Comparison of ENCODE assay signal across 1 cellular context in the genomic region with DNA sequence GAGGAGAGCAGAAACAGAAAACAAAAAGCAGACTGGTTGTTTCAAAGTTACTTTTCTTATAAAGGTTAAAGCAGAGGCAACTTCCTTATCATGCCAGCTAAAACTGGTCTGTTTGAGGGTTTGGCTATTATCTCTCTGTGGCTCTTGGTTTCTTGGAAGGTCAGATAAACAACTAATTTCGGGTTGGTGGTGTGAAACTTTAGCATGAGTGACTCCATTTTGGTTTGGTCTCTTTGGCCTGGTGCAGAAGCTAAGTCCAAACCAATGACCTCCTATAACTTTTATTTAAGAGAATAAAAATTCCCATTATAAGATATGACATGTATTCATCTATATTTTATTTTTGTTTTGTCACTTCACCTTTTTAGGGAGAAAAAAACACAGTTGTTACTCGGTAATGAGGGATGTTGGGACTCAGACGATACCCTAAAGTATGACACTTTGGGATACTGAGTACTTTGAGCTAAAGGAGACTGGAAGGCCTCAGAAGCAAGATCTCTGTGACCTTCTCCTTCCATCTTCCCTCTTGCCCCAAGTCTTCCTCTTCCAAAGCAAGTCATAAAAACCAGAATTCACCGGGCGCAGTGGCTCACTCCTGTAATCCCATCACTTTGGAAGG.
TF ChIP-seq lines count a peak whose summit lies in the region.

No MANE protein-coding gene starts in this region.

TF ChIP-seq in K562, 482 proteins besides CTCF, POLR2A, EP300 and RAD21 (continued from another document and continues in another):
- TF ChIP-seq, protein P1, sequence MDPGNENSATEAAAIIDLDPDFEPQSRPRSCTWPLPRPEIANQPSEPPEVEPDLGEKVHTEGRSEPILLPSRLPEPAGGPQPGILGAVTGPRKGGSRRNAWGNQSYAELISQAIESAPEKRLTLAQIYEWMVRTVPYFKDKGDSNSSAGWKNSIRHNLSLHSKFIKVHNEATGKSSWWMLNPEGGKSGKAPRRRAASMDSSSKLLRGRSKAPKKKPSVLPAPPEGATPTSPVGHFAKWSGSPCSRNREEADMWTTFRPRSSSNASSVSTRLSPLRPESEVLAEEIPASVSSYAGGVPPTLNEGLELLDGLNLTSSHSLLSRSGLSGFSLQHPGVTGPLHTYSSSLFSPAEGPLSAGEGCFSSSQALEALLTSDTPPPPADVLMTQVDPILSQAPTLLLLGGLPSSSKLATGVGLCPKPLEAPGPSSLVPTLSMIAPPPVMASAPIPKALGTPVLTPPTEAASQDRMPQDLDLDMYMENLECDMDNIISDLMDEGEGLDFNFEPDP (CRISPR knock-in tag; IDR thresholded peaks at IDR 0.05) = peak; percentile 97
- TF ChIP-seq, protein P2, sequence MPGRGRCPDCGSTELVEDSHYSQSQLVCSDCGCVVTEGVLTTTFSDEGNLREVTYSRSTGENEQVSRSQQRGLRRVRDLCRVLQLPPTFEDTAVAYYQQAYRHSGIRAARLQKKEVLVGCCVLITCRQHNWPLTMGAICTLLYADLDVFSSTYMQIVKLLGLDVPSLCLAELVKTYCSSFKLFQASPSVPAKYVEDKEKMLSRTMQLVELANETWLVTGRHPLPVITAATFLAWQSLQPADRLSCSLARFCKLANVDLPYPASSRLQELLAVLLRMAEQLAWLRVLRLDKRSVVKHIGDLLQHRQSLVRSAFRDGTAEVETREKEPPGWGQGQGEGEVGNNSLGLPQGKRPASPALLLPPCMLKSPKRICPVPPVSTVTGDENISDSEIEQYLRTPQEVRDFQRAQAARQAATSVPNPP (IDR thresholded peaks at IDR 0.05; ENCODE audit: borderline replicate concordance, insufficient read depth, insufficient read length) = no peak
- TF ChIP-seq, protein P3, sequence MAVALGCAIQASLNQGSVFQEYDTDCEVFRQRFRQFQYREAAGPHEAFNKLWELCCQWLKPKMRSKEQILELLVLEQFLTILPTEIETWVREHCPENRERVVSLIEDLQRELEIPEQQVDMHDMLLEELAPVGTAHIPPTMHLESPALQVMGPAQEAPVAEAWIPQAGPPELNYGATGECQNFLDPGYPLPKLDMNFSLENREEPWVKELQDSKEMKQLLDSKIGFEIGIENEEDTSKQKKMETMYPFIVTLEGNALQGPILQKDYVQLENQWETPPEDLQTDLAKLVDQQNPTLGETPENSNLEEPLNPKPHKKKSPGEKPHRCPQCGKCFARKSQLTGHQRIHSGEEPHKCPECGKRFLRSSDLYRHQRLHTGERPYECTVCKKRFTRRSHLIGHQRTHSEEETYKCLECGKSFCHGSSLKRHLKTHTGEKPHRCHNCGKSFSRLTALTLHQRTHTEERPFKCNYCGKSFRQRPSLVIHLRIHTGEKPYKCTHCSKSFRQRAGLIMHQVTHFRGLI (CRISPR knock-in tag; IDR thresholded peaks at IDR 0.05) = peak; percentile 97
- TF ChIP-seq PCBP2 (IDR thresholded peaks at IDR 0.05; ENCODE audit: low read depth, low read length, poor library complexity, severe bottlenecking) (no peak), ZNF311 (CRISPR knock-in tag; IDR thresholded peaks at IDR 0.05) (peak; percentile 99), RBBP5 (IDR thresholded peaks at IDR 0.05; ENCODE audit: borderline replicate concordance, insufficient read depth, low read length, poor library complexity, severe bottlenecking) (no peak), RBM15 (IDR thresholded peaks at IDR 0.05; ENCODE audit: insufficient read depth, low read length) (no peak), ZNF134 (CRISPR knock-in tag; conservative IDR thresholded peaks at IDR 0.05) (peak; percentile 91), RUNX1 (IDR thresholded peaks at IDR 0.05; ENCODE audit: low read depth) (no peak), ZNF699 (CRISPR knock-in tag; IDR thresholded peaks at IDR 0.05; ENCODE audit: insufficient replicate concordance) (peak; percentile 79), PHF21A (IDR thresholded peaks at IDR 0.05; ENCODE audit: borderline replicate concordance, low read depth) (no peak), PHF20 (IDR thresholded peaks at IDR 0.05; ENCODE audit: partially characterized antibody) (no peak), TAF1 (IDR thresholded peaks at IDR 0.05; ENCODE audit: control insufficient read depth, extremely low read depth, insufficient read depth, low read length, severe bottlenecking) (no peak), NR4A1 (CRISPR knock-in tag; IDR thresholded peaks at IDR 0.05) (peak; percentile 95; the same call in 1 of the 2 replicates), NR4A1 (tag; IDR thresholded peaks at IDR 0.05) (peak; percentile 100), GABPB1 (CRISPR knock-in tag; IDR thresholded peaks at IDR 0.05) (no peak), NBN (IDR thresholded peaks at IDR 0.05; ENCODE audit: low read depth) (no peak), DDX20 (tag; IDR thresholded peaks at IDR 0.05; ENCODE audit: low read depth) (peak; percentile 98), PHB2 (IDR thresholded peaks at IDR 0.05; ENCODE audit: low read depth) (no peak), EHMT2 (IDR thresholded peaks at IDR 0.05) (no peak)
- TF ChIP-seq, protein P4, sequence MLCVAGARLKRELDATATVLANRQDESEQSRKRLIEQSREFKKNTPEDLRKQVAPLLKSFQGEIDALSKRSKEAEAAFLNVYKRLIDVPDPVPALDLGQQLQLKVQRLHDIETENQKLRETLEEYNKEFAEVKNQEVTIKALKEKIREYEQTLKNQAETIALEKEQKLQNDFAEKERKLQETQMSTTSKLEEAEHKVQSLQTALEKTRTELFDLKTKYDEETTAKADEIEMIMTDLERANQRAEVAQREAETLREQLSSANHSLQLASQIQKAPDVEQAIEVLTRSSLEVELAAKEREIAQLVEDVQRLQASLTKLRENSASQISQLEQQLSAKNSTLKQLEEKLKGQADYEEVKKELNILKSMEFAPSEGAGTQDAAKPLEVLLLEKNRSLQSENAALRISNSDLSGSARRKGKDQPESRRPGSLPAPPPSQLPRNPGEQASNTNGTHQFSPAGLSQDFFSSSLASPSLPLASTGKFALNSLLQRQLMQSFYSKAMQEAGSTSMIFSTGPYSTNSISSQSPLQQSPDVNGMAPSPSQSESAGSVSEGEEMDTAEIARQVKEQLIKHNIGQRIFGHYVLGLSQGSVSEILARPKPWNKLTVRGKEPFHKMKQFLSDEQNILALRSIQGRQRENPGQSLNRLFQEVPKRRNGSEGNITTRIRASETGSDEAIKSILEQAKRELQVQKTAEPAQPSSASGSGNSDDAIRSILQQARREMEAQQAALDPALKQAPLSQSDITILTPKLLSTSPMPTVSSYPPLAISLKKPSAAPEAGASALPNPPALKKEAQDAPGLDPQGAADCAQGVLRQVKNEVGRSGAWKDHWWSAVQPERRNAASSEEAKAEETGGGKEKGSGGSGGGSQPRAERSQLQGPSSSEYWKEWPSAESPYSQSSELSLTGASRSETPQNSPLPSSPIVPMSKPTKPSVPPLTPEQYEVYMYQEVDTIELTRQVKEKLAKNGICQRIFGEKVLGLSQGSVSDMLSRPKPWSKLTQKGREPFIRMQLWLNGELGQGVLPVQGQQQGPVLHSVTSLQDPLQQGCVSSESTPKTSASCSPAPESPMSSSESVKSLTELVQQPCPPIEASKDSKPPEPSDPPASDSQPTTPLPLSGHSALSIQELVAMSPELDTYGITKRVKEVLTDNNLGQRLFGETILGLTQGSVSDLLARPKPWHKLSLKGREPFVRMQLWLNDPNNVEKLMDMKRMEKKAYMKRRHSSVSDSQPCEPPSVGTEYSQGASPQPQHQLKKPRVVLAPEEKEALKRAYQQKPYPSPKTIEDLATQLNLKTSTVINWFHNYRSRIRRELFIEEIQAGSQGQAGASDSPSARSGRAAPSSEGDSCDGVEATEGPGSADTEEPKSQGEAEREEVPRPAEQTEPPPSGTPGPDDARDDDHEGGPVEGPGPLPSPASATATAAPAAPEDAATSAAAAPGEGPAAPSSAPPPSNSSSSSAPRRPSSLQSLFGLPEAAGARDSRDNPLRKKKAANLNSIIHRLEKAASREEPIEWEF (CRISPR knock-in tag; IDR thresholded peaks at IDR 0.05) = peak; percentile 99
- TF ChIP-seq, protein P5, sequence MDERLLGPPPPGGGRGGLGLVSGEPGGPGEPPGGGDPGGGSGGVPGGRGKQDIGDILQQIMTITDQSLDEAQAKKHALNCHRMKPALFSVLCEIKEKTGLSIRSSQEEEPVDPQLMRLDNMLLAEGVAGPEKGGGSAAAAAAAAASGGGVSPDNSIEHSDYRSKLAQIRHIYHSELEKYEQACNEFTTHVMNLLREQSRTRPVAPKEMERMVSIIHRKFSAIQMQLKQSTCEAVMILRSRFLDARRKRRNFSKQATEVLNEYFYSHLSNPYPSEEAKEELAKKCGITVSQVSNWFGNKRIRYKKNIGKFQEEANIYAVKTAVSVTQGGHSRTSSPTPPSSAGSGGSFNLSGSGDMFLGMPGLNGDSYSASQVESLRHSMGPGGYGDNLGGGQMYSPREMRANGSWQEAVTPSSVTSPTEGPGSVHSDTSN (CRISPR knock-in tag; IDR thresholded peaks at IDR 0.05; ENCODE audit: low read depth) = no peak
- TF ChIP-seq, protein P5 (tag; conservative IDR thresholded peaks at IDR 0.05; ENCODE audit: low read depth) = peak; percentile 76
- TF ChIP-seq, protein P6, sequence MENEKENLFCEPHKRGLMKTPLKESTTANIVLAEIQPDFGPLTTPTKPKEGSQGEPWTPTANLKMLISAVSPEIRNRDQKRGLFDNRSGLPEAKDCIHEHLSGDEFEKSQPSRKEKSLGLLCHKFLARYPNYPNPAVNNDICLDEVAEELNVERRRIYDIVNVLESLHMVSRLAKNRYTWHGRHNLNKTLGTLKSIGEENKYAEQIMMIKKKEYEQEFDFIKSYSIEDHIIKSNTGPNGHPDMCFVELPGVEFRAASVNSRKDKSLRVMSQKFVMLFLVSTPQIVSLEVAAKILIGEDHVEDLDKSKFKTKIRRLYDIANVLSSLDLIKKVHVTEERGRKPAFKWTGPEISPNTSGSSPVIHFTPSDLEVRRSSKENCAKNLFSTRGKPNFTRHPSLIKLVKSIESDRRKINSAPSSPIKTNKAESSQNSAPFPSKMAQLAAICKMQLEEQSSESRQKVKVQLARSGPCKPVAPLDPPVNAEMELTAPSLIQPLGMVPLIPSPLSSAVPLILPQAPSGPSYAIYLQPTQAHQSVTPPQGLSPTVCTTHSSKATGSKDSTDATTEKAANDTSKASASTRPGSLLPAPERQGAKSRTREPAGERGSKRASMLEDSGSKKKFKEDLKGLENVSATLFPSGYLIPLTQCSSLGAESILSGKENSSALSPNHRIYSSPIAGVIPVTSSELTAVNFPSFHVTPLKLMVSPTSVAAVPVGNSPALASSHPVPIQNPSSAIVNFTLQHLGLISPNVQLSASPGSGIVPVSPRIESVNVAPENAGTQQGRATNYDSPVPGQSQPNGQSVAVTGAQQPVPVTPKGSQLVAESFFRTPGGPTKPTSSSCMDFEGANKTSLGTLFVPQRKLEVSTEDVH (IDR thresholded peaks at IDR 0.05; ENCODE audit: low read depth, partially characterized antibody) = no peak
- TF ChIP-seq, protein P7, sequence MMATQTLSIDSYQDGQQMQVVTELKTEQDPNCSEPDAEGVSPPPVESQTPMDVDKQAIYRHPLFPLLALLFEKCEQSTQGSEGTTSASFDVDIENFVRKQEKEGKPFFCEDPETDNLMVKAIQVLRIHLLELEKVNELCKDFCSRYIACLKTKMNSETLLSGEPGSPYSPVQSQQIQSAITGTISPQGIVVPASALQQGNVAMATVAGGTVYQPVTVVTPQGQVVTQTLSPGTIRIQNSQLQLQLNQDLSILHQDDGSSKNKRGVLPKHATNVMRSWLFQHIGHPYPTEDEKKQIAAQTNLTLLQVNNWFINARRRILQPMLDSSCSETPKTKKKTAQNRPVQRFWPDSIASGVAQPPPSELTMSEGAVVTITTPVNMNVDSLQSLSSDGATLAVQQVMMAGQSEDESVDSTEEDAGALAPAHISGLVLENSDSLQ (IDR thresholded peaks at IDR 0.05) = no peak
- TF ChIP-seq, protein P8, sequence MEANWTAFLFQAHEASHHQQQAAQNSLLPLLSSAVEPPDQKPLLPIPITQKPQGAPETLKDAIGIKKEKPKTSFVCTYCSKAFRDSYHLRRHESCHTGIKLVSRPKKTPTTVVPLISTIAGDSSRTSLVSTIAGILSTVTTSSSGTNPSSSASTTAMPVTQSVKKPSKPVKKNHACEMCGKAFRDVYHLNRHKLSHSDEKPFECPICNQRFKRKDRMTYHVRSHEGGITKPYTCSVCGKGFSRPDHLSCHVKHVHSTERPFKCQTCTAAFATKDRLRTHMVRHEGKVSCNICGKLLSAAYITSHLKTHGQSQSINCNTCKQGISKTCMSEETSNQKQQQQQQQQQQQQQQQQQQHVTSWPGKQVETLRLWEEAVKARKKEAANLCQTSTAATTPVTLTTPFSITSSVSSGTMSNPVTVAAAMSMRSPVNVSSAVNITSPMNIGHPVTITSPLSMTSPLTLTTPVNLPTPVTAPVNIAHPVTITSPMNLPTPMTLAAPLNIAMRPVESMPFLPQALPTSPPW (CRISPR knock-in tag; IDR thresholded peaks at IDR 0.05) = peak; percentile 76
- TF ChIP-seq, protein P9, sequence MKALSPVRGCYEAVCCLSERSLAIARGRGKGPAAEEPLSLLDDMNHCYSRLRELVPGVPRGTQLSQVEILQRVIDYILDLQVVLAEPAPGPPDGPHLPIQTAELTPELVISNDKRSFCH (CRISPR knock-in tag; IDR thresholded peaks at IDR 0.05) = peak; percentile 96
- TF ChIP-seq, protein P9 (tag; IDR thresholded peaks at IDR 0.05) = peak; percentile 100
- TF ChIP-seq, protein P10, sequence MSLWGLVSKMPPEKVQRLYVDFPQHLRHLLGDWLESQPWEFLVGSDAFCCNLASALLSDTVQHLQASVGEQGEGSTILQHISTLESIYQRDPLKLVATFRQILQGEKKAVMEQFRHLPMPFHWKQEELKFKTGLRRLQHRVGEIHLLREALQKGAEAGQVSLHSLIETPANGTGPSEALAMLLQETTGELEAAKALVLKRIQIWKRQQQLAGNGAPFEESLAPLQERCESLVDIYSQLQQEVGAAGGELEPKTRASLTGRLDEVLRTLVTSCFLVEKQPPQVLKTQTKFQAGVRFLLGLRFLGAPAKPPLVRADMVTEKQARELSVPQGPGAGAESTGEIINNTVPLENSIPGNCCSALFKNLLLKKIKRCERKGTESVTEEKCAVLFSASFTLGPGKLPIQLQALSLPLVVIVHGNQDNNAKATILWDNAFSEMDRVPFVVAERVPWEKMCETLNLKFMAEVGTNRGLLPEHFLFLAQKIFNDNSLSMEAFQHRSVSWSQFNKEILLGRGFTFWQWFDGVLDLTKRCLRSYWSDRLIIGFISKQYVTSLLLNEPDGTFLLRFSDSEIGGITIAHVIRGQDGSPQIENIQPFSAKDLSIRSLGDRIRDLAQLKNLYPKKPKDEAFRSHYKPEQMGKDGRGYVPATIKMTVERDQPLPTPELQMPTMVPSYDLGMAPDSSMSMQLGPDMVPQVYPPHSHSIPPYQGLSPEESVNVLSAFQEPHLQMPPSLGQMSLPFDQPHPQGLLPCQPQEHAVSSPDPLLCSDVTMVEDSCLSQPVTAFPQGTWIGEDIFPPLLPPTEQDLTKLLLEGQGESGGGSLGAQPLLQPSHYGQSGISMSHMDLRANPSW (CRISPR knock-in tag; IDR thresholded peaks at IDR 0.05) = no peak
- TF ChIP-seq, protein P11, sequence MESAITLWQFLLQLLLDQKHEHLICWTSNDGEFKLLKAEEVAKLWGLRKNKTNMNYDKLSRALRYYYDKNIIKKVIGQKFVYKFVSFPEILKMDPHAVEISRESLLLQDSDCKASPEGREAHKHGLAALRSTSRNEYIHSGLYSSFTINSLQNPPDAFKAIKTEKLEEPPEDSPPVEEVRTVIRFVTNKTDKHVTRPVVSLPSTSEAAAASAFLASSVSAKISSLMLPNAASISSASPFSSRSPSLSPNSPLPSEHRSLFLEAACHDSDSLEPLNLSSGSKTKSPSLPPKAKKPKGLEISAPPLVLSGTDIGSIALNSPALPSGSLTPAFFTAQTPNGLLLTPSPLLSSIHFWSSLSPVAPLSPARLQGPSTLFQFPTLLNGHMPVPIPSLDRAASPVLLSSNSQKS (CRISPR knock-in tag; IDR thresholded peaks at IDR 0.05) = peak; percentile 97
